Comparison of ENCODE assay signal across 1 cellular context in genomic region chr3:165874663-165875489, GRCh38.
A peak's percentile ranks its signal among the peaks of the same experiment; 100 is the strongest.
TF ChIP-seq lines count a peak whose summit lies in the region.

No MANE protein-coding gene starts in this region.

TF ChIP-seq in HepG2, 621 proteins besides CTCF, POLR2A, EP300 and RAD21 (continued from another document and continues in another):
- TF ChIP-seq, protein P1, sequence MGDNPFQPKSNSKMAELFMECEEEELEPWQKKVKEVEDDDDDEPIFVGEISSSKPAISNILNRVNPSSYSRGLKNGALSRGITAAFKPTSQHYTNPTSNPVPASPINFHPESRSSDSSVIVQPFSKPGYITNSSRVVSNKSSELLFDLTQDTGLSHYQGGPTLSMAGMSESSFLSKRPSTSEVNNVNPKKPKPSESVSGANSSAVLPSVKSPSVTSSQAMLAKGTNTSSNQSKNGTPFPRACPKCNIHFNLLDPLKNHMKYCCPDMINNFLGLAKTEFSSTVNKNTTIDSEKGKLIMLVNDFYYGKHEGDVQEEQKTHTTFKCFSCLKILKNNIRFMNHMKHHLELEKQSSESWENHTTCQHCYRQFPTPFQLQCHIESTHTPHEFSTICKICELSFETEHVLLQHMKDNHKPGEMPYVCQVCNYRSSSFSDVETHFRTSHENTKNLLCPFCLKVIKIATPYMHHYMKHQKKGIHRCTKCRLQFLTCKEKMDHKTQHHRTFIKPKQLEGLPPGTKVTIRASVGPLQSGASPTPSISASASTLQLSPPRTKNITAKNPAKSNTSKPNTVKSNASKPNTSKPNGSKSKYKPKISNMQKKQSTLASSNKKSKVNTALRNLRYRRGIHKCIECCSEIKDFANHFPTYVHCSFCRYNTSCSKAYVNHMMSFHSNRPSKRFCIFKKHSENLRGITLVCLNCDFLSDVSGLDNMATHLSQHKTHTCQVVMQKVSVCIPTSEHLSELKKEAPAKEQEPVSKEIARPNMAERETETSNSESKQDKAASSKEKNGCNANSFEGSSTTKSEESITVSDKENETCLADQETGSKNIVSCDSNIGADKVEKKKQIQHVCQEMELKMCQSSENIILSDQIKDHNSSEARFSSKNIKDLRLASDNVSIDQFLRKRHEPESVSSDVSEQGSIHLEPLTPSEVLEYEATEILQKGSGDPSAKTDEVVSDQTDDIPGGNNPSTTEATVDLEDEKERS (CRISPR knock-in tag; IDR thresholded peaks at IDR 0.05), result peak; percentile 75; the same call in 1 of the 2 replicates
- TF ChIP-seq ZXDC (CRISPR knock-in tag; IDR thresholded peaks at IDR 0.05) (peak; percentile 42; the same call in 1 of the 2 replicates), TMF1 (CRISPR knock-in tag; IDR thresholded peaks at IDR 0.05; ENCODE audit: low read depth) (no peak), ZNF580 (CRISPR knock-in tag; IDR thresholded peaks at IDR 0.05; ENCODE audit: borderline replicate concordance, low read depth) (peak; percentile 83), ZNF761 (CRISPR knock-in tag; conservative IDR thresholded peaks at IDR 0.05) (no peak), SMAD1 (CRISPR knock-in tag; IDR thresholded peaks at IDR 0.05; ENCODE audit: borderline replicate concordance, low read depth) (no peak; the same call in 1 of the 2 replicates), BRD4 (CRISPR knock-in tag; IDR thresholded peaks at IDR 0.05) (peak; percentile 52; the same call in 1 of the 2 replicates), ZNF503 (CRISPR knock-in tag; IDR thresholded peaks at IDR 0.05) (peak; percentile 57; the same call in 1 of the 2 replicates), MAFF (IDR thresholded peaks at IDR 0.05; ENCODE audit: low read depth, low read length) (peak; percentile 48), ZNF501 (CRISPR knock-in tag; IDR thresholded peaks at IDR 0.05) (peak; percentile 69; the same call in 1 of the 2 replicates), IRF9 (CRISPR knock-in tag; IDR thresholded peaks at IDR 0.05; ENCODE audit: borderline replicate concordance) (no peak), HOXA3 (CRISPR knock-in tag; IDR thresholded peaks at IDR 0.05) (peak; percentile 40; the same call in 1 of the 2 replicates), BCL6 (CRISPR knock-in tag; IDR thresholded peaks at IDR 0.05) (no peak), NAIF1 (CRISPR knock-in tag; IDR thresholded peaks at IDR 0.05; ENCODE audit: borderline replicate concordance) (peak; percentile 61; the same call in 1 of the 2 replicates), ZNF574 (CRISPR knock-in tag; IDR thresholded peaks at IDR 0.05) (peak; percentile 99), SNRNP70 (IDR thresholded peaks at IDR 0.05; ENCODE audit: low read depth, low read length) (no peak), MBNL3 (CRISPR knock-in tag; conservative IDR thresholded peaks at IDR 0.05) (no peak), DRAP1 (CRISPR knock-in tag; IDR thresholded peaks at IDR 0.05) (peak; percentile 45; the same call in 1 of the 2 replicates), ETV5 (CRISPR knock-in tag; IDR thresholded peaks at IDR 0.05; ENCODE audit: borderline replicate concordance) (0 out of 2 replicates have a peak, but pooled peaks have one; percentile 28), POLR2AphosphoS5 (IDR thresholded peaks at IDR 0.05; ENCODE audit: low read depth, low read length) (peak; percentile 67), GFI1 (CRISPR knock-in tag; IDR thresholded peaks at IDR 0.05; ENCODE audit: borderline replicate concordance) (0 out of 2 replicates have a peak, but pooled peaks have one; percentile 41), FOXO1 (CRISPR knock-in tag; IDR thresholded peaks at IDR 0.05) (peak; percentile 41; the same call in 1 of the 2 replicates), RBAK (CRISPR knock-in tag; IDR thresholded peaks at IDR 0.05) (no peak), ZNF468 (CRISPR knock-in tag; IDR thresholded peaks at IDR 0.05) (no peak), KMT2A (CRISPR knock-in tag; IDR thresholded peaks at IDR 0.05) (0 out of 2 replicates have a peak, but pooled peaks have one; percentile 34)
- TF ChIP-seq, protein P2, sequence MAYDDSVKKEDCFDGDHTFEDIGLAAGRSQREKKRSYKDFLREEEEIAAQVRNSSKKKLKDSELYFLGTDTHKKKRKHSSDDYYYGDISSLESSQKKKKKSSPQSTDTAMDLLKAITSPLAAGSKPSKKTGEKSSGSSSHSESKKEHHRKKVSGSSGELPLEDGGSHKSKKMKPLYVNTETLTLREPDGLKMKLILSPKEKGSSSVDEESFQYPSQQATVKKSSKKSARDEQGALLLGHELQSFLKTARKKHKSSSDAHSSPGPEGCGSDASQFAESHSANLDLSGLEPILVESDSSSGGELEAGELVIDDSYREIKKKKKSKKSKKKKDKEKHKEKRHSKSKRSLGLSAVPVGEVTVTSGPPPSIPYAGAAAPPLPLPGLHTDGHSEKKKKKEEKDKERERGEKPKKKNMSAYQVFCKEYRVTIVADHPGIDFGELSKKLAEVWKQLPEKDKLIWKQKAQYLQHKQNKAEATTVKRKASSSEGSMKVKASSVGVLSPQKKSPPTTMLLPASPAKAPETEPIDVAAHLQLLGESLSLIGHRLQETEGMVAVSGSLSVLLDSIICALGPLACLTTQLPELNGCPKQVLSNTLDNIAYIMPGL (CRISPR knock-in tag; IDR thresholded peaks at IDR 0.05; ENCODE audit: borderline replicate concordance in 1 of 2, low read depth in 1 of 2), result peak; percentile 95 to 97
- TF ChIP-seq, protein P3, sequence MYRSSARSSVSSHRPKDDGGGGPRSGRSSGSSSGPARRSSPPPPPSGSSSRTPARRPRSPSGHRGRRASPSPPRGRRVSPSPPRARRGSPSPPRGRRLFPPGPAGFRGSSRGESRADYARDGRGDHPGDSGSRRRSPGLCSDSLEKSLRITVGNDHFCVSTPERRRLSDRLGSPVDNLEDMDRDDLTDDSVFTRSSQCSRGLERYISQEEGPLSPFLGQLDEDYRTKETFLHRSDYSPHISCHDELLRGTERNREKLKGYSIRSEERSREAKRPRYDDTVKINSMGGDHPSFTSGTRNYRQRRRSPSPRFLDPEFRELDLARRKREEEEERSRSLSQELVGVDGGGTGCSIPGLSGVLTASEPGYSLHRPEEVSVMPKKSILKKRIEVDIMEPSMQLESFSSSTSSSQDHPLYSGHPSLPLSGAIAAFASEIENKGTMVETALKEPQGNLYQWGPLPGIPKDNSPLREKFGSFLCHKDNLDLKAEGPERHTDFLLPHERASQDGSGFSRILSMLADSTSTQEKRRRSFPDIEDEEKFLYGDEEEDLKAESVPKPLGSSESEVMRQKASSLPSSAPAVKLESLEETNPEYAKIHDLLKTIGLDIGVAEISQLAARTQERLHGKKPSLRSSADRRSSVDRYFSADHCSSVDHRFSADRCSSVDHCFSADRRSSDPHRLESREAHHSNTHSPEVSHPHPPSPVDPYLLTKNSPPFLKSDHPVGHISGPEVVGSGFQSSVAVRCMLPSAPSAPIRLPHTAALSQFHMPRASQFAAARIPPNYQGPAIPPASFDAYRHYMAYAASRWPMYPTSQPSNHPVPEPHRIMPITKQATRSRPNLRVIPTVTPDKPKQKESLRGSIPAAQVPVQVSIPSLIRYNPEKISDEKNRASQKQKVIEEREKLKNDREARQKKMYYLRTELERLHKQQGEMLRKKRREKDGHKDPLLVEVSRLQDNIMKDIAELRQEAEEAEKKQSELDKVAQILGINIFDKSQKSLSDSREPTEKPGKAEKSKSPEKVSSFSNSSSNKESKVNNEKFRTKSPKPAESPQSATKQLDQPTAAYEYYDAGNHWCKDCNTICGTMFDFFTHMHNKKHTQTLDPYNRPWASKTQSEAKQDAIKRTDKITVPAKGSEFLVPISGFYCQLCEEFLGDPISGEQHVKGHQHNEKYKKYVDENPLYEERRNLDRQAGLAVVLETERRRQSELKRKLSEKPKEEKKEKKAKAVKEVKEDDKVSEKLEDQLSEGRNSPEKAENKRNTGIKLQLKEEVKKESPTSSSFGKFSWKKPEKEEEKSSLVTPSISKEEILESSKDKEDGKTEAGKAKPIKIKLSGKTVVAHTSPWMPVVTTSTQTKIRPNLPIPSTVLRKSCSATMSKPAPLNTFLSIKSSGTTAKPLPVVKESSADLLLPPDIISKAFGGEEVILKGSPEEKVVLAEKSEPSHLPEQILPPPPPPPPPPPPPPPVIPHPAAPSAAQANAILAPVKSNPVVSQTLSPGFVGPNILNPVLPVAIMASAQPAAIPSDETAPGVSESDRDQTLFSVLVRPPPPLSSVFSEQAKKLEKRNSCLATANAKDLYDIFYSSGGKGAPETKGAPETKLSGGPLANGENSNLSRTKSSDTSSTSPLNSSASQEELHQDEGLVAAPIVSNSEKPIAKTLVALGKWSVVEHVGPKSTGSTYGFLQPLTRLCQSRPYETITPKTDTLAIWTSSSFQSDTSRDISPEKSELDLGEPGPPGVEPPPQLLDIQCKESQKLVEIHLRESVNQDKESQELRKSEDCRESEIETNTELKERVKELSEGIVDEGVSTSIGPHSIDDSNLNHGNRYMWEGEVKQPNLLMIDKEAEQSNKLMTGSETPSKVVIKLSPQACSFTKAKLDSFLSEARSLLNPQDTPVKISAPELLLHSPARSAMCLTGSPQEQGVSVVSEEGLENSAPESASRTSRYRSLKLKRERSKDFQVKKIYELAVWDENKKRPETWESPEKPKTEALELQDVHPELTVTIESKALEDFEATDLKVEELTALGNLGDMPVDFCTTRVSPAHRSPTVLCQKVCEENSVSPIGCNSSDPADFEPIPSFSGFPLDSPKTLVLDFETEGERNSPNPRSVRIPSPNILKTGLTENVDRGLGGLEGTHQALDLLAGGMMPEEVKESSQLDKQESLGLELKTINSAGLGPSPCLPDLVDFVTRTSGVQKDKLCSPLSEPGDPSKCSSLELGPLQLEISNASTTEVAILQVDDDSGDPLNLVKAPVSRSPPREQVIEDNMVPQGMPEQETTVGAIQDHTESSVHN (CRISPR knock-in tag; IDR thresholded peaks at IDR 0.05), result no peak
- TF ChIP-seq, protein P4, sequence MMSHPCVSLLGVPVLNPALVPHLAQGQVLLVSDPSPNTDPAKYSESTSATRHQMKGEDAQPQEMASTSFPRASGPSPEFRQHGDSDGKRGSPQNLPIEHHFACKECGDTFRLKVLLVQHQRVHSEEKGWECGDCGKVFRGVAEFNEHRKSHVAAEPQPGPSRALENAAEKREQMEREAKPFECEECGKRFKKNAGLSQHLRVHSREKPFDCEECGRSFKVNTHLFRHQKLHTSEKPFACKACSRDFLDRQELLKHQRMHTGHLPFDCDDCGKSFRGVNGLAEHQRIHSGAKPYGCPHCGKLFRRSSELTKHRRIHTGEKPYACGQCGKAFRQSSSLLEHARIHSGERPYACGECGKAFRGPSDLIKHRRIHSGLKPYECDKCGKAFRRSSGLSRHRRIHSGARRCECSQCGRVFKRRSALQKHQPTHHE (CRISPR knock-in tag; IDR thresholded peaks at IDR 0.05; ENCODE audit: borderline replicate concordance), result 0 out of 2 replicates have a peak, but pooled peaks have one; percentile 61
